In genomic region chr6:81995548-81996289, GRCh38 we compare ENCODE assay signal across 1 cellular context.
TF ChIP-seq lines count a peak whose summit lies in the region.

No MANE protein-coding gene starts in this region.

TF ChIP-seq in HCT116, 20 proteins besides CTCF, POLR2A, EP300 and RAD21 (continued from another document):
- TF ChIP-seq ZBTB33 (IDR thresholded peaks at IDR 0.05; ENCODE audit: extremely low read depth, insufficient replicate concordance, low read length) (no peak), SIN3A (IDR thresholded peaks at IDR 0.05; ENCODE audit: low read depth) (no peak), EZH2phosphoT487 (IDR thresholded peaks at IDR 0.05; ENCODE audit: borderline replicate concordance) (no peak), ZFX (IDR thresholded peaks at IDR 0.05) (no peak), ZNF274 (IDR thresholded peaks at IDR 0.05; ENCODE audit: low read depth, low read length) (no peak), POLR2AphosphoS5 (IDR thresholded peaks at IDR 0.05; ENCODE audit: low read depth, low read length) (no peak), CBX3 (IDR thresholded peaks at IDR 0.05; ENCODE audit: low read depth) (no peak), REST (IDR thresholded peaks at IDR 0.05; ENCODE audit: low read depth) (no peak), EZH2 (IDR thresholded peaks at IDR 0.05) (no peak), MAX (IDR thresholded peaks at IDR 0.05) (0 out of 2 replicates have a peak, but pooled peaks have one; percentile 12), JUND (IDR thresholded peaks at IDR 0.05) (0 out of 2 replicates have a peak, but pooled peaks have one; percentile 23), SRF (IDR thresholded peaks at IDR 0.05; ENCODE audit: low read depth) (no peak), EGR1 (IDR thresholded peaks at IDR 0.05; ENCODE audit: low read depth) (no peak), SP1 (IDR thresholded peaks at IDR 0.05; ENCODE audit: low read depth) (peak; percentile 40; the same call in 1 of the 2 replicates)
